In genomic region chr17:47066841-47067682, GRCh38 we compare ENCODE assay signal across 8 cellular contexts.
DNase-seq lines count a peak whose midpoint lies in the region; ATAC-seq and TF ChIP-seq lines count a peak whose summit lies in the region.

No MANE protein-coding gene starts in this region.

- H3K4me3 Mint-ChIP-seq in activated naive CD8-positive, alpha-beta T cell treated with anti-CD3 and anti-CD28 coated beads for 36 hours: peak overlapping the region; percentile 95

- WGBS in ovary, 3 donors: 1 to 3% (median 2%) methylated on average over 18 of the region's 18 CpGs
- 4 to 8% methylated on average over 13 to 18 of the region's 18 CpGs for WGBS in thyroid gland, 2 donors

- DNase-seq in Daoy (ENCODE audit: low read depth) (peak; percentile 94), NCI-H128 (lab: John Stamatoyannopoulos, UW; ENCODE audit: unreplicated experiment) (peak; percentile 7), SKM-1 treated with dmso at 0.1 percent for 144 hours (lab: John Stamatoyannopoulos, UW; ENCODE audit: unreplicated experiment) (peak; percentile 78), Right ventricle myocardium superior (peak; percentile 85), ovary (peak; percentile 75 to 81 (median 76)), thyroid gland (peak; percentile 82 to 84)
- peak; percentile 79 for DNase-seq in activated naive CD8-positive, alpha-beta T cell treated with anti-CD3 and anti-CD28 coated beads for 36 hours

- POLR2A ChIA-PET in HEK293 (lab: Yijun Ruan, JAX): interaction anchor here (0.6 to 0.7 kb wide), 3 partner anchors 8 to 838 kb away, joined by 3 to 5 read pairs (median 4); no protein-coding TSS in a partner anchor

- H3K9me3 ChIP-seq in HEK293 (ENCODE audit: control insufficient read depth, insufficient read depth, low read depth, low read length): no peaks in the 10 kb centered on the region
- no peaks in the 10 kb centered on the region for H3K9me3 ChIP-seq in ovary
- H3K9me3 ChIP-seq in thyroid gland: no peaks in the 10 kb centered on the region

- CTCF ChIA-PET in HEK293 (lab: Yijun Ruan, JAX): interaction anchor here (0.6 kb wide), 1 partner anchor 655 kb away, joined by 3 read pairs; no protein-coding TSS in a partner anchor

- TF ChIP-seq CTCF in HEK293 (tag by site-specific recombination; IDR thresholded peaks at IDR 0.05) (peak; percentile 73), ovary (IDR thresholded peaks at IDR 0.05) (peak in 1 of 3 donors; percentile 16), thyroid gland (IDR thresholded peaks at IDR 0.05) (peak in 3 of 6 experiments; percentile 23 to 40 (median 26))

- H3K4me3 ChIP-seq in HEK293 (ENCODE audit: low read depth, low read length) (peak overlapping the region; percentile 97), ovary (peak overlapping the region; percentile 73), thyroid gland (replicated peaks in 1 of 3) (peak overlapping the region; percentile 41 to 86 (median 56))

- peak; percentile 61 for TF ChIP-seq POLR2A in ovary (IDR thresholded peaks at IDR 0.05)
- TF ChIP-seq POLR2A in thyroid gland (IDR thresholded peaks at IDR 0.05): peak in 1 of 2 donors; percentile 72

- no peaks in the 10 kb centered on the region for H3K9me3 Mint-ChIP-seq in activated naive CD8-positive, alpha-beta T cell treated with anti-CD3 and anti-CD28 coated beads for 36 hours

- H3K27ac ChIP-seq in HEK293 (ENCODE audit: extremely low read depth, low read depth, low read length): peak overlapping the region; percentile 70
- H3K27ac ChIP-seq in ovary: peak overlapping the region; percentile 78 to 87
- H3K27ac ChIP-seq in thyroid gland: peak overlapping the region; percentile 49 to 81 (median 65)

- H3K27me3 ChIP-seq in ovary (no peaks in the 10 kb centered on the region), thyroid gland (no peaks in the 10 kb centered on the region)

- no peaks in the 10 kb centered on the region for H3K27me3 Mint-ChIP-seq in activated naive CD8-positive, alpha-beta T cell treated with anti-CD3 and anti-CD28 coated beads for 36 hours

- H3K4me1 Mint-ChIP-seq in activated naive CD8-positive, alpha-beta T cell treated with anti-CD3 and anti-CD28 coated beads for 36 hours: peaks cover 14% of the 10 kb centered on the region

- ATAC-seq in Right ventricle myocardium superior (ENCODE audit: poor library complexity): peak; percentile 98

- intact Hi-C loops in Right ventricle myocardium superior (cut with DNase I): no loop called here
- intact Hi-C loops in ovary (cut with DNase I): no loop called here
- intact Hi-C loops in thyroid gland (cut with DNase I): no loop called here

- peak overlapping the region; percentile 98 for H3K27ac Mint-ChIP-seq in activated naive CD8-positive, alpha-beta T cell treated with anti-CD3 and anti-CD28 coated beads for 36 hours

- peaks cover 30% of the 10 kb centered on the region for H3K36me3 Mint-ChIP-seq in activated naive CD8-positive, alpha-beta T cell treated with anti-CD3 and anti-CD28 coated beads for 36 hours

- H3K4me1 ChIP-seq in HEK293 (ENCODE audit: control insufficient read depth, insufficient read depth, low read length) (no peaks in the 10 kb centered on the region), ovary (ENCODE audit: insufficient read depth) (no peaks in the 10 kb centered on the region), thyroid gland (peaks cover 6 to 14% of the 10 kb centered on the region in 2 donors)

- TF ChIP-seq EP300 in ovary (IDR thresholded peaks at IDR 0.05): no peak

- H3K36me3 ChIP-seq in HEK293 (ENCODE audit: control insufficient read depth in 2 of 2, insufficient read depth in 1 of 2, low read length in 2 of 2): peaks cover 0 to 11% of the 10 kb centered on the region in 2 experiments; a peak in 2 of 3 replicates
- H3K36me3 ChIP-seq in ovary: no peaks in the 10 kb centered on the region
- no peaks in the 10 kb centered on the region for H3K36me3 ChIP-seq in thyroid gland

TF ChIP-seq in HEK293, 187 proteins besides CTCF, POLR2A, EP300 and RAD21 (continues in another document):
- TF ChIP-seq ZNF350 (tag by site-specific recombination; IDR thresholded peaks at IDR 0.05): no peak
- no peak for TF ChIP-seq ZNF645 (tag by site-specific recombination; IDR thresholded peaks at IDR 0.05)
- TF ChIP-seq KLF7 (tag by site-specific recombination; IDR thresholded peaks at IDR 0.05; ENCODE audit: borderline replicate concordance): no peak
- TF ChIP-seq ZXDB (tag by site-specific recombination; IDR thresholded peaks at IDR 0.05): peak; percentile 97
- TF ChIP-seq ZNF169 (tag by site-specific recombination; IDR thresholded peaks at IDR 0.05): no peak
- TF ChIP-seq YY1 (tag by site-specific recombination; IDR thresholded peaks at IDR 0.05): peak; percentile 80
- no peak for TF ChIP-seq ZNF280C (tag by site-specific recombination; IDR thresholded peaks at IDR 0.05)
- peak; percentile 29; the same call in 1 of the 2 replicates for TF ChIP-seq BCL6B (tag by site-specific recombination; IDR thresholded peaks at IDR 0.05)
- TF ChIP-seq ZNF10 (tag by site-specific recombination; IDR thresholded peaks at IDR 0.05): peak; percentile 58
- peak; percentile 57 for TF ChIP-seq KLF9 (tag by site-specific recombination; IDR thresholded peaks at IDR 0.05; ENCODE audit: low read depth)
- no peak for TF ChIP-seq ZNF473 (tag by site-specific recombination; IDR thresholded peaks at IDR 0.05)
- no peak for TF ChIP-seq ZNF488 (tag by site-specific recombination; IDR thresholded peaks at IDR 0.05)
- TF ChIP-seq ZNF292 (tag by site-specific recombination; IDR thresholded peaks at IDR 0.05; ENCODE audit: borderline replicate concordance, low read depth): no peak
- TF ChIP-seq ZNF580 (tag by site-specific recombination; IDR thresholded peaks at IDR 0.05): peak; percentile 85
- no peak for TF ChIP-seq MEIS1 (CRISPR knock-in tag; IDR thresholded peaks at IDR 0.05; ENCODE audit: borderline replicate concordance)
- TF ChIP-seq ZNF704 (tag by site-specific recombination; IDR thresholded peaks at IDR 0.05): no peak
- peak; percentile 91 for TF ChIP-seq SP7 (tag by site-specific recombination; IDR thresholded peaks at IDR 0.05)
- TF ChIP-seq ZNF133 (tag by site-specific recombination; IDR thresholded peaks at IDR 0.05): no peak
- no peak for TF ChIP-seq ZNF521 (tag by site-specific recombination; IDR thresholded peaks at IDR 0.05)
- TF ChIP-seq ZNF248 (tag by site-specific recombination; IDR thresholded peaks at IDR 0.05): no peak

Comparison
In these comparisons a context has a peak if more than half of its experiments do, and no peak if none do; other contexts are left out.
1. Peak in every context shown above with its lines: DNase-seq, ATAC-seq, H3K4me3 ChIP-seq and H3K27ac ChIP-seq.
2. DNase-seq: peak in every context shown above with its lines; median percentile 94 in Daoy; 85 in Right ventricle myocardium superior; 83 in thyroid gland; 79 in activated naive CD8-positive, alpha-beta T cell treated with anti-CD3 and anti-CD28 coated beads for 36 hours; 78 in SKM-1 treated with dmso at 0.1 percent for 144 hours; 76 in ovary; 7 in NCI-H128.